ENCODE assay signal across 1 cellular context in the genomic region with DNA sequence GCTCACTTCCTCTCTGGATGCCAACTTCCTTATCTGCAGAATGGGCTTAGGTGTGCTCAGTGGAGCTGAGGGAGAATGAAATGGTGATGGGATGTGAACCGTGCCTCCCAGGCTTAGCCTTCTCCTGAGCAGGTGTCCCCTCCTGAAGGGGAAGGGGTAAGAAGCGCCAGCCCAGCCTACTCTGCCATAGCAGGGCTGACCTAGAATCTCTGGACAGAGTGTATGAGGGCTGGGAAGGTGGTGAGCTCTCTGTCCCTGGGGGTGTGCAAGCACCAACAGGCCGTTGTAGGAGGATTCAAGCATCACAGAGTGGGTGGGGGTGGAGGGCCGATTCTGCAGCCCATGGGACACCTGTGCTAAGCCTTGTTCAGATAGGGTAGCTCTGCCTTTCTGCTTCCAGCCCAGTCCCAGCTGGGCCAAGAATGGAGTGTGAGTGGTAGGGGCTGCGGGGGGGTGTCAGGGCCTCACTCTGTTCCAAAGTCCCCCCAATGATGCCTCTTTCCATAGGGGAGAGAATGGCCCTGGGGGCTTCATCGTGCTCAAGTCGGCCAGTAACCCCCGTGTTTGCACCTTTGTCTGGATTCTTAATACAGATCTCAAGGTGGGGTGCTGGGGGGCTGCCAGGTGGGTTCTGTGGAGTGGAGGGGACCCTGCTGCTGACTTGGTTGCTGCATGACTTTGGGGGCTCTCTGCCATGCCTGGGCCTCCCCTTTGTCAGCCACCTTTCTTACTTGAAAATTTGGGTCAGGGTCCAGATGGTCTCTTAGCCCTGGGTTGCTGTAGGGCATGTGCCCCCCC.
A peak's percentile ranks its signal among the peaks of the same experiment; 100 is the strongest.
TF ChIP-seq lines count a peak whose summit lies in the region.

No MANE protein-coding gene starts in this region.

TF ChIP-seq in A549, 52 proteins besides CTCF, POLR2A, EP300 and RAD21:
- TF ChIP-seq, protein P1, sequence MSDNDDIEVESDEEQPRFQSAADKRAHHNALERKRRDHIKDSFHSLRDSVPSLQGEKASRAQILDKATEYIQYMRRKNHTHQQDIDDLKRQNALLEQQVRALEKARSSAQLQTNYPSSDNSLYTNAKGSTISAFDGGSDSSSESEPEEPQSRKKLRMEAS (IDR thresholded peaks at IDR 0.05): no peak
- 0 out of 2 replicates have a peak, but pooled peaks have one; percentile 58 for TF ChIP-seq KDM1A (IDR thresholded peaks at IDR 0.05; ENCODE audit: low read depth)
